8 cellular contexts compared by ENCODE assay signal in genomic region chr1:25267288-25268142, GRCh38. TPM values are rescaled to one million over a fixed set of nuclear protein-coding genes. Genes with fewer than 3 reads are reported as not detected.
DNase-seq lines count a peak whose midpoint lies in the region; ATAC-seq and TF ChIP-seq lines count a peak whose summit lies in the region.
"Not testable (repeated sequence)": the region's sequence is repeated elsewhere in the genome, so short reads cannot be mapped to it uniquely, and the experiment has no call there.

No MANE protein-coding gene starts in this region.

- peak overlapping the region; percentile 51 for H3K4me2 ChIP-seq in BLaER1

- peak; percentile 58 for ATAC-seq in GM19455 (IDR thresholded peaks at IDR 0.05; ENCODE audit: unreplicated experiment)
- peak; percentile 66 for ATAC-seq in HG03520 (IDR thresholded peaks at IDR 0.05; ENCODE audit: unreplicated experiment)

- H3K4me3 ChIP-seq in BLaER1 (peak overlapping the region; percentile 67), liver (ENCODE audit: low read depth in 1 of 3, low read length in 3 of 3) (peak overlapping the region in 2 of 3 donors; percentile 41 to 46)

- not testable (repeated sequence) for H3K4me1 ChIP-seq in BLaER1; liver (ENCODE audit: control insufficient read depth in 4 of 4, insufficient read depth in 4 of 4, low read length in 3 of 4)

- not testable (repeated sequence) for TF ChIP-seq RAD21 in liver (IDR thresholded peaks at IDR 0.05)

- peak; percentile 31 for DNase-seq in NCI-H748 treated with DMSO at 0.1 percent for 48 hours (lab: John Stamatoyannopoulos, UW)
- peak; percentile 78 to 83 for DNase-seq in activated CD4-positive, alpha-beta T cell treated with anti-CD3 and anti-CD28 coated beads, Interleukin-2, amount 50 U/mL, for 48 hours
- peak; percentile 92 for DNase-seq in stimulated activated CD4-positive, alpha-beta T cell treated with anti-CD3 and anti-CD28 coated beads, Interleukin-4, amount 100 ng/mL, for 1 hour

- not testable (repeated sequence) for TF ChIP-seq CTCF in liver (IDR thresholded peaks at IDR 0.05; ENCODE audit: low read depth, low read length, missing input control)

- H4K20me1 ChIP-seq in BLaER1, result not testable (repeated sequence)

- under 1% methylated on average over 35 of the region's 56 CpGs for WGBS in liver

- H3K27me3 ChIP-seq in BLaER1; liver (ENCODE audit: control insufficient read depth in 4 of 4, insufficient read depth in 4 of 4, low read length in 3 of 4): not testable (repeated sequence)

- not testable (repeated sequence) for H3K27ac ChIP-seq in BLaER1
- H3K27ac ChIP-seq in cingulate gyrus (ENCODE audit: low read depth, low read length) (peak overlapping the region; percentile 75), liver (ENCODE audit: low read depth in 1 of 2, low read length in 2 of 2) (peak overlapping the region; percentile 74 to 79)

- not testable (repeated sequence) for H3K9ac ChIP-seq in BLaER1
- H3K9ac ChIP-seq in liver (ENCODE audit: low read depth in 1 of 2, low read length in 2 of 2), result peak overlapping the region in 1 of 2 donors; percentile 22

- H3K9me3 ChIP-seq in BLaER1; liver (ENCODE audit: control insufficient read depth in 4 of 4, low read length in 3 of 4): not testable (repeated sequence)

- H3K36me3 ChIP-seq in BLaER1; liver (ENCODE audit: control insufficient read depth in 4 of 4, insufficient read depth in 3 of 4, low read depth in 1 of 4, low read length in 3 of 4): not testable (repeated sequence)

TF ChIP-seq in liver, 16 proteins besides CTCF, POLR2A, EP300 and RAD21:
- peak in 1 of 2 donors; percentile 34 for TF ChIP-seq EGR1 (IDR thresholded peaks at IDR 0.05; ENCODE audit: low read depth in 2 of 2)

RNA-seq across cellular contexts. Expression of gene RHD, which starts 4.8 kb away (rescaled TPM):
- 10 to 100 TPM in 1 of 2 donors, not detected in 1; 85.4 TPM for total RNA-seq in liver
- polyA plus RNA-seq in liver, result under 1 TPM in 1 of 2 donors, not detected in 1; 0.31 TPM

RNA-seq across cellular contexts. Expression of gene RSRP1, which starts 20.3 kb away (rescaled TPM):
- total RNA-seq in liver, result 100 to 1,000 TPM; 101 TPM
- polyA plus RNA-seq in liver, result 10 to 100 TPM; 19.9 to 46.7 TPM

RNA-seq across cellular contexts. Expression of gene SYF2, which starts 35.2 kb away (rescaled TPM):
- 10 to 100 TPM; 12.0 to 13.0 TPM for total RNA-seq in liver
- 10 to 100 TPM; 17.5 to 24.0 TPM for polyA plus RNA-seq in liver

Comparison
In these comparisons a context has a peak if more than half of its experiments do, and no peak if none do; other contexts are left out.
1. DNase-seq: peak in every context shown above with its lines; median percentile 92 in stimulated activated CD4-positive, alpha-beta T cell treated with anti-CD3 and anti-CD28 coated beads, Interleukin-4, amount 100 ng/mL, for 1 hour; 80 in activated CD4-positive, alpha-beta T cell treated with anti-CD3 and anti-CD28 coated beads, Interleukin-2, amount 50 U/mL, for 48 hours; 31 in NCI-H748 treated with DMSO at 0.1 percent for 48 hours.